Comparison of ENCODE assay signal across 1 cellular context in the genomic region with DNA sequence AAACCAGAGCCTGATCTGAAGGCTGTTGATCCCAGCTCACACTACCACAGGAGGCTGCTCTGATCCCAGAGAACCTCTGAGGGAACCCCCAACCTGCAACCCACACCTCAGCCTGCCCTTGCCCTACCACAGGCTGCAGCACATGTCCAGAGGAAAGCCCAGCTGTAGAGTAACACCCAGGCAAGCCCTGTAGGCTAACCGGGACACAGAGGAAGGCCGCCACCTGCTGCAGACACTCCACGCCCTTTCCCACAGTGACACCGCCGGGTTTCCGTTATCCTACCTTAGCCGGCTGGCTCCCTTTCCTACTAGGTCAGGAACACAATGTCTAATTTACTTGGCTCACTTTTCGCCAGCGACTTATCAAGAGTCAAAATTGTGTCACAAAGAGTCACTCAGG.
TF ChIP-seq lines count a peak whose summit lies in the region.

No MANE protein-coding gene starts in this region.

TF ChIP-seq in WTC11, 78 proteins besides CTCF, POLR2A, EP300 and RAD21 (continued from another document):
- TF ChIP-seq, protein P1, sequence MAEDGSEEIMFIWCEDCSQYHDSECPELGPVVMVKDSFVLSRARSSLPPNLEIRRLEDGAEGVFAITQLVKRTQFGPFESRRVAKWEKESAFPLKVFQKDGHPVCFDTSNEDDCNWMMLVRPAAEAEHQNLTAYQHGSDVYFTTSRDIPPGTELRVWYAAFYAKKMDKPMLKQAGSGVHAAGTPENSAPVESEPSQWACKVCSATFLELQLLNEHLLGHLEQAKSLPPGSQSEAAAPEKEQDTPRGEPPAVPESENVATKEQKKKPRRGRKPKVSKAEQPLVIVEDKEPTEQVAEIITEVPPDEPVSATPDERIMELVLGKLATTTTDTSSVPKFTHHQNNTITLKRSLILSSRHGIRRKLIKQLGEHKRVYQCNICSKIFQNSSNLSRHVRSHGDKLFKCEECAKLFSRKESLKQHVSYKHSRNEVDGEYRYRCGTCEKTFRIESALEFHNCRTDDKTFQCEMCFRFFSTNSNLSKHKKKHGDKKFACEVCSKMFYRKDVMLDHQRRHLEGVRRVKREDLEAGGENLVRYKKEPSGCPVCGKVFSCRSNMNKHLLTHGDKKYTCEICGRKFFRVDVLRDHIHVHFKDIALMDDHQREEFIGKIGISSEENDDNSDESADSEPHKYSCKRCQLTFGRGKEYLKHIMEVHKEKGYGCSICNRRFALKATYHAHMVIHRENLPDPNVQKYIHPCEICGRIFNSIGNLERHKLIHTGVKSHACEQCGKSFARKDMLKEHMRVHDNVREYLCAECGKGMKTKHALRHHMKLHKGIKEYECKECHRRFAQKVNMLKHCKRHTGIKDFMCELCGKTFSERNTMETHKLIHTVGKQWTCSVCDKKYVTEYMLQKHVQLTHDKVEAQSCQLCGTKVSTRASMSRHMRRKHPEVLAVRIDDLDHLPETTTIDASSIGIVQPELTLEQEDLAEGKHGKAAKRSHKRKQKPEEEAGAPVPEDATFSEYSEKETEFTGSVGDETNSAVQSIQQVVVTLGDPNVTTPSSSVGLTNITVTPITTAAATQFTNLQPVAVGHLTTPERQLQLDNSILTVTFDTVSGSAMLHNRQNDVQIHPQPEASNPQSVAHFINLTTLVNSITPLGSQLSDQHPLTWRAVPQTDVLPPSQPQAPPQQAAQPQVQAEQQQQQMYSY (CRISPR knock-in tag; IDR thresholded peaks at IDR 0.05), result no peak
- no peak for TF ChIP-seq NR2C2 (CRISPR knock-in tag; IDR thresholded peaks at IDR 0.05)
- TF ChIP-seq, protein P2, sequence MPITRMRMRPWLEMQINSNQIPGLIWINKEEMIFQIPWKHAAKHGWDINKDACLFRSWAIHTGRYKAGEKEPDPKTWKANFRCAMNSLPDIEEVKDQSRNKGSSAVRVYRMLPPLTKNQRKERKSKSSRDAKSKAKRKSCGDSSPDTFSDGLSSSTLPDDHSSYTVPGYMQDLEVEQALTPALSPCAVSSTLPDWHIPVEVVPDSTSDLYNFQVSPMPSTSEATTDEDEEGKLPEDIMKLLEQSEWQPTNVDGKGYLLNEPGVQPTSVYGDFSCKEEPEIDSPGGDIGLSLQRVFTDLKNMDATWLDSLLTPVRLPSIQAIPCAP (CRISPR knock-in tag; IDR thresholded peaks at IDR 0.05), result no peak
- TF ChIP-seq, protein P3, sequence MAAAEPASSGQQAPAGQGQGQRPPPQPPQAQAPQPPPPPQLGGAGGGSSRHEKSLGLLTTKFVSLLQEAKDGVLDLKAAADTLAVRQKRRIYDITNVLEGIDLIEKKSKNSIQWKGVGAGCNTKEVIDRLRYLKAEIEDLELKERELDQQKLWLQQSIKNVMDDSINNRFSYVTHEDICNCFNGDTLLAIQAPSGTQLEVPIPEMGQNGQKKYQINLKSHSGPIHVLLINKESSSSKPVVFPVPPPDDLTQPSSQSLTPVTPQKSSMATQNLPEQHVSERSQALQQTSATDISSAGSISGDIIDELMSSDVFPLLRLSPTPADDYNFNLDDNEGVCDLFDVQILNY (CRISPR knock-in tag; IDR thresholded peaks at IDR 0.05), result no peak
